Comparison of ENCODE assay signal across 8 cellular contexts in genomic region chr16:67393111-67393789, GRCh38. TPM values are rescaled to one million over a fixed set of nuclear protein-coding genes. Genes with fewer than 3 reads are reported as not detected.
DNase-seq lines count a peak whose midpoint lies in the region; ATAC-seq and TF ChIP-seq lines count a peak whose summit lies in the region.

Gene TPPP3, minus strand, starts transcription at chr16:67393498. Its CDS starts 2,387 bp downstream, at chr16:67391111.

- H3K27me3 ChIP-seq in neural cell (ENCODE audit: insufficient read depth, low read depth, low read length), result no peaks in the 10 kb centered on the region
- H3K27me3 ChIP-seq in tibial artery, result peaks cover 0 to 78% of the 10 kb centered on the region in 2 donors

- H3K79me2 ChIP-seq in neural cell (replicated peaks; ENCODE audit: insufficient read depth, low read length), result no peaks in the 10 kb centered on the region

- no peaks in the 10 kb centered on the region for H4K20me1 ChIP-seq in neural cell (ENCODE audit: insufficient read depth)

- H3K4me3 ChIP-seq in neural cell (ENCODE audit: low read length) (peak within 1 kb of the TSS; percentile 50), tibial artery (peak within 1 kb of the TSS; percentile 32 to 48)

- H3K9me3 Mint-ChIP-seq in activated naive CD8-positive, alpha-beta T cell treated with anti-CD3 and anti-CD28 coated beads, Interleukin-2, amount 50 U/mL, for 24 hours, result no peaks in the 10 kb centered on the region
- H3K9me3 Mint-ChIP-seq in glutamatergic neuron (ENCODE audit: unreplicated experiment), result peaks cover 2% of the 10 kb centered on the region

- no peak within 1 kb of the TSS for H3K27ac Mint-ChIP-seq in activated naive CD8-positive, alpha-beta T cell treated with anti-CD3 and anti-CD28 coated beads, Interleukin-2, amount 50 U/mL, for 24 hours
- H3K27ac Mint-ChIP-seq in glutamatergic neuron (ENCODE audit: unreplicated experiment), result peak within 1 kb of the TSS; percentile 72

- peak within 1 kb of the TSS; percentile 14 for H3K4me3 Mint-ChIP-seq in activated naive CD8-positive, alpha-beta T cell treated with anti-CD3 and anti-CD28 coated beads, Interleukin-2, amount 50 U/mL, for 24 hours
- peak within 1 kb of the TSS; percentile 85 for H3K4me3 Mint-ChIP-seq in glutamatergic neuron (ENCODE audit: unreplicated experiment)

- peak; percentile 48 for ATAC-seq in activated naive CD8-positive, alpha-beta T cell treated with anti-CD3 and anti-CD28 coated beads, Interleukin-2, amount 50 U/mL, for 24 hours
- ATAC-seq in GM19467 (IDR thresholded peaks at IDR 0.05; ENCODE audit: unreplicated experiment), result no peak
- ATAC-seq in HG03432 (IDR thresholded peaks at IDR 0.05; ENCODE audit: unreplicated experiment), result no peak

- H3K9me3 ChIP-seq in neural cell (ENCODE audit: low read length), result no peaks in the 10 kb centered on the region
- no peaks in the 10 kb centered on the region for H3K9me3 ChIP-seq in tibial artery

- H3K36me3 ChIP-seq in neural cell (ENCODE audit: insufficient read depth, low read length) (no peaks in the 10 kb centered on the region), tibial artery (no peaks in the 10 kb centered on the region)

- H3K4me1 ChIP-seq in tibial artery, result peaks cover 0 to 63% (median 38%) of the 10 kb centered on the region in 4 donors

- intact Hi-C loops in tibial artery (cut with DNase I; ENCODE audit: low total_unique reads), result no loop called here

- H3K27ac ChIP-seq in neural cell (ENCODE audit: low read length) (no peak within 1 kb of the TSS), tibial artery (peak within 1 kb of the TSS; percentile 60 to 62)

- no peaks in the 10 kb centered on the region for H3F3A ChIP-seq in neural cell (ENCODE audit: insufficient read depth, low read length, poor library complexity, severe bottlenecking)

- H3K4me1 Mint-ChIP-seq in activated naive CD8-positive, alpha-beta T cell treated with anti-CD3 and anti-CD28 coated beads, Interleukin-2, amount 50 U/mL, for 24 hours, result peaks cover 4% of the 10 kb centered on the region
- H3K4me1 Mint-ChIP-seq in glutamatergic neuron (ENCODE audit: low read depth, unreplicated experiment), result peaks cover 20% of the 10 kb centered on the region

- peaks cover 32% of the 10 kb centered on the region for H3K27me3 Mint-ChIP-seq in activated naive CD8-positive, alpha-beta T cell treated with anti-CD3 and anti-CD28 coated beads, Interleukin-2, amount 50 U/mL, for 24 hours
- H3K27me3 Mint-ChIP-seq in glutamatergic neuron (ENCODE audit: unreplicated experiment), result peaks cover 15% of the 10 kb centered on the region

- no peak for TF ChIP-seq EP300 in neural cell (conservative IDR thresholded peaks at IDR 0.05; ENCODE audit: poor library complexity, severe bottlenecking)

- no peaks in the 10 kb centered on the region for H3K9me2 ChIP-seq in neural cell (ENCODE audit: insufficient read depth, low read length)

- no peaks in the 10 kb centered on the region for H3K36me3 Mint-ChIP-seq in activated naive CD8-positive, alpha-beta T cell treated with anti-CD3 and anti-CD28 coated beads, Interleukin-2, amount 50 U/mL, for 24 hours (ENCODE audit: low read depth)
- no peaks in the 10 kb centered on the region for H3K36me3 Mint-ChIP-seq in glutamatergic neuron (ENCODE audit: unreplicated experiment)

- TF ChIP-seq CTCF in glutamatergic neuron (IDR thresholded peaks at IDR 0.05; ENCODE audit: partially characterized antibody, unreplicated experiment) (peak; percentile 74), neural cell (IDR thresholded peaks at IDR 0.05; ENCODE audit: poor library complexity, severe bottlenecking) (peak; percentile 61), tibial artery (IDR thresholded peaks at IDR 0.05) (peak; percentile 59 to 70)

- H2AFZ ChIP-seq in neural cell (ENCODE audit: low read depth, low read length), result no peak within 1 kb of the TSS

- DNase-seq in GM04504 (ENCODE audit: low read depth) (peak; percentile 52), NCI-H510A treated with DMSO at 0.1 percent for 48 hours (lab: John Stamatoyannopoulos, UW) (peak; percentile 39), glutamatergic neuron (peak; percentile 89), tibial artery (peak; percentile 89 to 90)
- DNase-seq in activated naive CD8-positive, alpha-beta T cell treated with anti-CD3 and anti-CD28 coated beads, Interleukin-2, amount 50 U/mL, for 24 hours, result peak; percentile 61

- TF ChIP-seq RAD21 in neural cell (conservative IDR thresholded peaks at IDR 0.05), result peak; percentile 16

- no peak within 1 kb of the TSS for H3K4me2 ChIP-seq in neural cell (ENCODE audit: low read length)

- H3K9ac ChIP-seq in neural cell (ENCODE audit: low read length), result no peak within 1 kb of the TSS

TF ChIP-seq in neural cell, 6 proteins besides CTCF, POLR2A, EP300 and RAD21:
- peak; percentile 27 for TF ChIP-seq SMC3 (conservative IDR thresholded peaks at IDR 0.05; ENCODE audit: poor library complexity)
- TF ChIP-seq POLR2AphosphoS5 (IDR thresholded peaks at IDR 0.05), result no peak

RNA-seq across cellular contexts. Expression of gene TPPP3, which starts in this region (rescaled TPM):
- 21.7 TPM for total RNA-seq in glutamatergic neuron (ENCODE audit: unreplicated experiment)
- polyA plus RNA-seq in neural cell, result 1.1 and 2.7 TPM in 2 replicates
- polyA minus RNA-seq in neural cell, result 1.0 and 1.5 TPM in 2 replicates

Comparison
In these comparisons a context has a peak if more than half of its experiments do, and no peak if none do; other contexts are left out.
1. DNase-seq: peak in every context shown above with its lines; median percentile 90 in tibial artery; 89 in glutamatergic neuron; 61 in activated naive CD8-positive, alpha-beta T cell treated with anti-CD3 and anti-CD28 coated beads, Interleukin-2, amount 50 U/mL, for 24 hours; 52 in GM04504; 39 in NCI-H510A treated with DMSO at 0.1 percent for 48 hours.